ENCODE assay signal across 10 cellular contexts in the genomic region with DNA sequence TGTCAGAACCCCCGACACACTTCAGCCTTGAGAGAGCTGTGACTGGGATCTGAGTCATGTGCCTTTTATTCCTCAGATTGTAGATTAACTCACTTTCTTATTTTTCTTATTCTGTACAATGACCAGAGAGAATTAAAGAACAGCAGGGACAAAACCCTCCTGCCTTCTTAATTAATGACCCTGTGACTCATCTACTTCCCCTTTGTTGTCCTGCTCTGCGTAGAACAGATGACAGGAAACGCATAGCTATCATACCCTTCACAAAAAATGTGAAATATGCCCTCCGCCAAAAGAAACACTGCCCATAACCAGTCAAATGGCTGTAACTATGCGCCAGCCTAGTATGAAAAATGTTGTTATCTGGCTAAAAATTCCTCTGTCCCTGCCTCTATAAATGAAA. TPM values are rescaled to one million over a fixed set of nuclear protein-coding genes. Genes with fewer than 3 reads are reported as not detected.
DNase-seq lines count a peak whose midpoint lies in the region; ATAC-seq and TF ChIP-seq lines count a peak whose summit lies in the region.
"Had no signal": no experiment of that assay in that cellular context is flagged by ENCODE, and none has a peak within 500 bp of the region (broad histone marks: within the 10 kb centered on the region; RNA-seq: fewer than 3 reads in every experiment).

No MANE protein-coding gene starts in this region.

- ATAC-seq in SK-N-SH treated with all-trans-retinoic acid at 6 μM for 48 hours (peak; percentile 89), HG03432 (IDR thresholded peaks at IDR 0.05; ENCODE audit: unreplicated experiment) (no peak)
- peak; percentile 78 for ATAC-seq in stimulated activated memory B cell treated with anti-CD40 and anti-IgM and Interleukin-4, amounts not matched to agents 10 μg/mL and 1 μg/mL and 100 μg/mL, for 72 hours

- no peak for TF ChIP-seq CTCF in HL-60 (IDR thresholded peaks at IDR 0.05; ENCODE audit: insufficient read depth, low read length)
- no peak for TF ChIP-seq CTCF in foreskin fibroblast (IDR thresholded peaks at IDR 0.05; ENCODE audit: low read depth, low read length)
- no peak for TF ChIP-seq CTCF in progenitor cell of endocrine pancreas (IDR thresholded peaks at IDR 0.05; ENCODE audit: unreplicated experiment)

- no peak overlapping the region for H3K4me3 Mint-ChIP-seq in stimulated activated memory B cell treated with anti-CD40 and anti-IgM and Interleukin-4, amounts not matched to agents 10 μg/mL and 1 μg/mL and 100 μg/mL, for 72 hours
- no peak overlapping the region for H3K4me3 Mint-ChIP-seq in progenitor cell of endocrine pancreas (ENCODE audit: low read depth)

- no peaks in the 10 kb centered on the region for H3K27me3 Mint-ChIP-seq in stimulated activated memory B cell treated with anti-CD40 and anti-IgM and Interleukin-4, amounts not matched to agents 10 μg/mL and 1 μg/mL and 100 μg/mL, for 72 hours
- H3K27me3 Mint-ChIP-seq in progenitor cell of endocrine pancreas: peaks cover 8% of the 10 kb centered on the region

- H3K9me3 Mint-ChIP-seq in stimulated activated memory B cell treated with anti-CD40 and anti-IgM and Interleukin-4, amounts not matched to agents 10 μg/mL and 1 μg/mL and 100 μg/mL, for 72 hours: no peaks in the 10 kb centered on the region
- no peaks in the 10 kb centered on the region for H3K9me3 Mint-ChIP-seq in progenitor cell of endocrine pancreas (ENCODE audit: low read depth)

- H3K4me3 ChIP-seq in HL-60 (replicated peaks; ENCODE audit: insufficient read depth, low read length) (no peak overlapping the region), foreskin fibroblast (ENCODE audit: low read depth in 1 of 2, low read length in 2 of 2) (no peak overlapping the region)

- peak overlapping the region; percentile 34; the same call in 1 of the 2 replicates for H3K27ac ChIP-seq in HL-60 (replicated peaks)

- H3K27me3 ChIP-seq in HL-60 (ENCODE audit: insufficient read depth, poor library complexity, severe bottlenecking): no peaks in the 10 kb centered on the region

- H3K4me1 Mint-ChIP-seq in stimulated activated memory B cell treated with anti-CD40 and anti-IgM and Interleukin-4, amounts not matched to agents 10 μg/mL and 1 μg/mL and 100 μg/mL, for 72 hours: peaks cover 29% of the 10 kb centered on the region
- peaks cover 2% of the 10 kb centered on the region for H3K4me1 Mint-ChIP-seq in progenitor cell of endocrine pancreas (ENCODE audit: low read depth)

- H3K36me3 Mint-ChIP-seq in stimulated activated memory B cell treated with anti-CD40 and anti-IgM and Interleukin-4, amounts not matched to agents 10 μg/mL and 1 μg/mL and 100 μg/mL, for 72 hours: no peaks in the 10 kb centered on the region
- H3K36me3 Mint-ChIP-seq in progenitor cell of endocrine pancreas (ENCODE audit: insufficient read depth): no peaks in the 10 kb centered on the region

- peak overlapping the region; percentile 76 for H3K27ac Mint-ChIP-seq in stimulated activated memory B cell treated with anti-CD40 and anti-IgM and Interleukin-4, amounts not matched to agents 10 μg/mL and 1 μg/mL and 100 μg/mL, for 72 hours
- no peak overlapping the region for H3K27ac Mint-ChIP-seq in progenitor cell of endocrine pancreas

- DNase-seq in HL-60 (ENCODE audit: low read depth in 1 of 2, low spot score in 1 of 2) (peak in 1 of 2 experiments; percentile 47), foreskin fibroblast (peak; percentile 90), amygdala (lab: John Stamatoyannopoulos, UW) (no peak), NCI-H524 treated with DMSO at 0.1 percent for 48 hours (lab: John Stamatoyannopoulos, UW) (no peak), progenitor cell of endocrine pancreas (ENCODE audit: low spot score, unreplicated experiment) (no peak)
- DNase-seq: activated T-cell treated with anti-CD3 and anti-CD28 coated beads, Interleukin-2, amount 50 U/mL, for 48 hours; stimulated activated CD4-positive, alpha-beta T cell treated with anti-CD3 and anti-CD28 coated beads, Interleukin-2, amount 100 ng/mL, for 24 hours had no signal

TF ChIP-seq in SK-N-SH treated with all-trans-retinoic acid at 6 μM for 48 hours, 23 proteins besides CTCF, POLR2A, EP300 and RAD21:
- TF ChIP-seq, protein P1, sequence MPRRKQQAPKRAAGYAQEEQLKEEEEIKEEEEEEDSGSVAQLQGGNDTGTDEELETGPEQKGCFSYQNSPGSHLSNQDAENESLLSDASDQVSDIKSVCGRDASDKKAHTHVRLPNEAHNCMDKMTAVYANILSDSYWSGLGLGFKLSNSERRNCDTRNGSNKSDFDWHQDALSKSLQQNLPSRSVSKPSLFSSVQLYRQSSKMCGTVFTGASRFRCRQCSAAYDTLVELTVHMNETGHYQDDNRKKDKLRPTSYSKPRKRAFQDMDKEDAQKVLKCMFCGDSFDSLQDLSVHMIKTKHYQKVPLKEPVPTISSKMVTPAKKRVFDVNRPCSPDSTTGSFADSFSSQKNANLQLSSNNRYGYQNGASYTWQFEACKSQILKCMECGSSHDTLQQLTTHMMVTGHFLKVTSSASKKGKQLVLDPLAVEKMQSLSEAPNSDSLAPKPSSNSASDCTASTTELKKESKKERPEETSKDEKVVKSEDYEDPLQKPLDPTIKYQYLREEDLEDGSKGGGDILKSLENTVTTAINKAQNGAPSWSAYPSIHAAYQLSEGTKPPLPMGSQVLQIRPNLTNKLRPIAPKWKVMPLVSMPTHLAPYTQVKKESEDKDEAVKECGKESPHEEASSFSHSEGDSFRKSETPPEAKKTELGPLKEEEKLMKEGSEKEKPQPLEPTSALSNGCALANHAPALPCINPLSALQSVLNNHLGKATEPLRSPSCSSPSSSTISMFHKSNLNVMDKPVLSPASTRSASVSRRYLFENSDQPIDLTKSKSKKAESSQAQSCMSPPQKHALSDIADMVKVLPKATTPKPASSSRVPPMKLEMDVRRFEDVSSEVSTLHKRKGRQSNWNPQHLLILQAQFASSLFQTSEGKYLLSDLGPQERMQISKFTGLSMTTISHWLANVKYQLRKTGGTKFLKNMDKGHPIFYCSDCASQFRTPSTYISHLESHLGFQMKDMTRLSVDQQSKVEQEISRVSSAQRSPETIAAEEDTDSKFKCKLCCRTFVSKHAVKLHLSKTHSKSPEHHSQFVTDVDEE (CRISPR knock-in tag; IDR thresholded peaks at IDR 0.05): no peak
- TF ChIP-seq ISL1 (CRISPR knock-in tag; IDR thresholded peaks at IDR 0.05) (peak; percentile 82), ZFP30 (CRISPR knock-in tag; IDR thresholded peaks at IDR 0.05) (no peak), SNAI2 (CRISPR knock-in tag; IDR thresholded peaks at IDR 0.05) (peak; percentile 39; the same call in 1 of the 2 replicates)
- TF ChIP-seq, protein P2, sequence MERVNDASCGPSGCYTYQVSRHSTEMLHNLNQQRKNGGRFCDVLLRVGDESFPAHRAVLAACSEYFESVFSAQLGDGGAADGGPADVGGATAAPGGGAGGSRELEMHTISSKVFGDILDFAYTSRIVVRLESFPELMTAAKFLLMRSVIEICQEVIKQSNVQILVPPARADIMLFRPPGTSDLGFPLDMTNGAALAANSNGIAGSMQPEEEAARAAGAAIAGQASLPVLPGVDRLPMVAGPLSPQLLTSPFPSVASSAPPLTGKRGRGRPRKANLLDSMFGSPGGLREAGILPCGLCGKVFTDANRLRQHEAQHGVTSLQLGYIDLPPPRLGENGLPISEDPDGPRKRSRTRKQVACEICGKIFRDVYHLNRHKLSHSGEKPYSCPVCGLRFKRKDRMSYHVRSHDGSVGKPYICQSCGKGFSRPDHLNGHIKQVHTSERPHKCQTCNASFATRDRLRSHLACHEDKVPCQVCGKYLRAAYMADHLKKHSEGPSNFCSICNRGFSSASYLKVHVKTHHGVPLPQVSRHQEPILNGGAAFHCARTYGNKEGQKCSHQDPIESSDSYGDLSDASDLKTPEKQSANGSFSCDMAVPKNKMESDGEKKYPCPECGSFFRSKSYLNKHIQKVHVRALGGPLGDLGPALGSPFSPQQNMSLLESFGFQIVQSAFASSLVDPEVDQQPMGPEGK (CRISPR knock-in tag; IDR thresholded peaks at IDR 0.05; ENCODE audit: borderline replicate concordance): no peak

RNA-seq across cellular contexts. Expression of a gene that starts 9.1 kb away (rescaled TPM):
- total RNA-seq in progenitor cell of endocrine pancreas: 0.50 and 0.87 TPM in 2 replicates

Comparison
In these comparisons a context has a peak if more than half of its experiments do, and no peak if none do; other contexts are left out.
1. DNase-seq: peak in foreskin fibroblast (2 of 2); none in amygdala (0 of 56), NCI-H524 treated with DMSO at 0.1 percent for 48 hours (single experiment) and progenitor cell of endocrine pancreas (single experiment).